ENCODE assay signal across 8 cellular contexts in genomic region chr12:132597333-132598283, GRCh38. TPM values are rescaled to one million over a fixed set of nuclear protein-coding genes. Genes with fewer than 3 reads are reported as not detected.
DNase-seq lines count a peak whose midpoint lies in the region; ATAC-seq and TF ChIP-seq lines count a peak whose summit lies in the region.

No MANE protein-coding gene starts in this region.

- H3K4me3 ChIP-seq in right atrium auricular region (peak overlapping the region in 1 of 2 donors; percentile 57), SJSA1 (peak overlapping the region; percentile 31), trophoblast cell (ENCODE audit: low read depth, low read length) (peak overlapping the region; percentile 60)

- no peak overlapping the region for H4K12ac ChIP-seq in trophoblast cell (ENCODE audit: low read depth, low read length)

- no peak overlapping the region for H2BK12ac ChIP-seq in trophoblast cell (ENCODE audit: low read length)

- no peak overlapping the region for H3K14ac ChIP-seq in trophoblast cell (ENCODE audit: low read length)

- TF ChIP-seq POLR2A in erythroblast (IDR thresholded peaks at IDR 0.05; ENCODE audit: low read length) = no peak

- no peak overlapping the region for H3K23ac ChIP-seq in trophoblast cell (ENCODE audit: low read length)

- H3K4me1 ChIP-seq in right atrium auricular region (peaks cover 0 to 27% of the 10 kb centered on the region in 2 donors), SJSA1 (replicated peaks) (peaks cover 23% of the 10 kb centered on the region), trophoblast cell (ENCODE audit: control insufficient read depth in 1 of 2, insufficient read depth in 2 of 2, low read length in 2 of 2) (peaks cover 0 to 7% of the 10 kb centered on the region in 2 experiments), foreskin keratinocyte (no peaks in the 10 kb centered on the region)

- ATAC-seq in Right ventricle myocardium superior (ENCODE audit: poor library complexity) (peak; percentile 31), foreskin keratinocyte (no peak)

- no peak overlapping the region for H3K9ac ChIP-seq in trophoblast cell (ENCODE audit: low read length)

- no peaks in the 10 kb centered on the region for H3K27me3 ChIP-seq in right atrium auricular region
- H3K27me3 ChIP-seq in SJSA1 (replicated peaks) = peaks cover 4% of the 10 kb centered on the region
- H3K27me3 ChIP-seq in trophoblast cell (ENCODE audit: insufficient read depth, low read length) = peaks cover 5% of the 10 kb centered on the region
- H3K27me3 ChIP-seq in foreskin keratinocyte = peaks cover 51% of the 10 kb centered on the region

- H3K4me2 ChIP-seq in trophoblast cell (ENCODE audit: low read length) = peak overlapping the region; percentile 57

- H3K4ac ChIP-seq in trophoblast cell (ENCODE audit: low read depth, low read length) = no peak overlapping the region

- no peaks in the 10 kb centered on the region for H3K79me2 ChIP-seq in trophoblast cell (ENCODE audit: control insufficient read depth, insufficient read depth, low read length, poor library complexity)

- H3K18ac ChIP-seq in trophoblast cell (ENCODE audit: low read length) = no peak overlapping the region

- no peaks in the 10 kb centered on the region for H3K36me3 ChIP-seq in right atrium auricular region
- no peaks in the 10 kb centered on the region for H3K36me3 ChIP-seq in SJSA1
- H3K36me3 ChIP-seq in trophoblast cell (ENCODE audit: control insufficient read depth in 1 of 2, insufficient read depth in 2 of 2, low read length in 2 of 2) = no peaks in the 10 kb centered on the region

- H3K27ac ChIP-seq in right atrium auricular region = peak overlapping the region in 1 of 2 donors; percentile 55
- H3K27ac ChIP-seq in SJSA1 = no peak overlapping the region
- H3K27ac ChIP-seq in trophoblast cell (ENCODE audit: low read depth, low read length) = no peak overlapping the region
- no peak overlapping the region for H3K27ac ChIP-seq in foreskin keratinocyte

- H2BK5ac ChIP-seq in trophoblast cell (ENCODE audit: low read depth, low read length, poor library complexity) = no peak overlapping the region

- H2AFZ ChIP-seq in trophoblast cell (ENCODE audit: insufficient read depth, low read length, poor library complexity) = no peak overlapping the region

- H2AK5ac ChIP-seq in trophoblast cell (ENCODE audit: low read length) = no peak overlapping the region

- H3K79me1 ChIP-seq in trophoblast cell (ENCODE audit: low read length) = no peaks in the 10 kb centered on the region

- no peak overlapping the region for H4K8ac ChIP-seq in trophoblast cell (ENCODE audit: low read depth, low read length)

- WGBS in trophoblast cell (ENCODE audit: extremely low coverage, insufficient coverage, insufficient read length) = no CpG with 5 or more reads among the region's 53 CpGs

- no peak overlapping the region for H2BK120ac ChIP-seq in trophoblast cell (ENCODE audit: insufficient read depth, low read length, poor library complexity)

- H3K9me3 ChIP-seq in right atrium auricular region (no peaks in the 10 kb centered on the region), SJSA1 (replicated peaks) (no peaks in the 10 kb centered on the region), trophoblast cell (ENCODE audit: insufficient read depth, low read depth, low read length) (peaks cover 3% of the 10 kb centered on the region)

- TF ChIP-seq CTCF in right atrium auricular region (IDR thresholded peaks at IDR 0.05) (no peak), foreskin keratinocyte (conservative IDR thresholded peaks at IDR 0.05) (no peak)

- H4K91ac ChIP-seq in trophoblast cell (ENCODE audit: low read depth, low read length) = no peak overlapping the region

- DNase-seq in Right ventricle myocardium superior = no peak
- no peak for DNase-seq in right atrium auricular region (ENCODE audit: low spot score)
- no peak for DNase-seq in SJSA1 (ENCODE audit: low read depth in 1 of 2, low spot score in 2 of 2)
- peak; percentile 34 to 42 for DNase-seq in erythroblast (lab: John Stamatoyannopoulos, UW)
- DNase-seq in trophoblast cell = peak in 1 of 2 donors; percentile 54
- no peak for DNase-seq in foreskin keratinocyte
- no peak for DNase-seq in SW480 (ENCODE audit: low spot score)
- DNase-seq in medulla oblongata (ENCODE audit: extremely low spot score) = no peak

- intact Hi-C loops in Right ventricle myocardium superior (cut with DNase I) = no loop called here

RNA-seq across cellular contexts. Expression of gene LRCOL1, which starts 12.8 kb away (rescaled TPM):
- total RNA-seq in Right ventricle myocardium superior (not detected), right atrium auricular region (not detected), foreskin keratinocyte (not detected in 2 replicates)
- not detected in 2 replicates for total RNA-seq in SJSA1 (2014; rRNA removed; shearing (Covaris generic))
- not detected in 2 replicates for polyA plus RNA-seq in trophoblast cell (2013)
- not detected in 2 replicates for polyA plus RNA-seq in foreskin keratinocyte

RNA-seq across cellular contexts. Expression of gene P2RX2, which starts 21.0 kb away (rescaled TPM):
- total RNA-seq in Right ventricle myocardium superior (not detected), right atrium auricular region (not detected), foreskin keratinocyte (not detected in 2 replicates)
- not detected in 2 replicates for total RNA-seq in SJSA1 (2014; rRNA removed; shearing (Covaris generic))
- polyA plus RNA-seq in trophoblast cell (2013) = 0.15 and 0.16 TPM in 2 replicates
- not detected in 2 replicates for polyA plus RNA-seq in foreskin keratinocyte

Comparison
In these comparisons a context has a peak if more than half of its experiments do, and no peak if none do; other contexts are left out.
1. DNase-seq: peak in erythroblast (2 of 2); none in Right ventricle myocardium superior (single experiment), right atrium auricular region (single experiment), SJSA1 (0 of 2), foreskin keratinocyte (0 of 2), SW480 (single experiment) and medulla oblongata (single experiment).